In the genomic region with DNA sequence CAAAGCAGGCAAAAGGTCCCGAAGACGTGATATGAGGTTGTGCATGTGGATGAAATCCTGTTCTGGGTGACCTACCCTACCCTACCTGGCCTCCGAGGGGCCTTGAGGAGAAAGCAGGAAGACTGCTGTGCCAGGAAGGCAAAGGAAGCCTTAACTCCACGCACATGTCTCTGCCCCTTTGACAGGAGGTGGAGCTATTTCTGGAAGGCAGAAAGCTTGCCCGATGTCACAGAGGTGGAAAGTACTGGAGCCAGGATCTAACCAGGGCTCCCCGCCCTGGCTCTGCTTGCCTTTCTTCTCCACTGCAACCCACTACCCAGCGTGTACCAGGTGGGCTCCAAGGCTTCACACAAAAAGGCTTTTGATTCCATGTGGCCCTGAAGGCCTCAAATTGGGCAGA, we compare ENCODE assay signal across 20 cellular contexts.
"Had no signal": no experiment of that assay in that cellular context is flagged by ENCODE, and none has a peak within 500 bp of the region (broad histone marks: within the 10 kb centered on the region; RNA-seq: fewer than 3 reads in every experiment).

No MANE protein-coding gene starts in this region.

- H3K27ac ChIP-seq: adrenal gland, ascending aorta, colonic mucosa, esophagus muscularis mucosa, lower lobe of right lung, skin epidermis, tibial artery had no signal

- FAIRE-seq: frontal cortex, islet of Langerhans had no signal

- H3K4me1 ChIP-seq: adrenal gland, colonic mucosa had no signal

- H3K27me3 ChIP-seq: adrenal gland, ascending aorta, colonic mucosa, esophagus muscularis mucosa, tibial artery had no signal

- H3K36me3 ChIP-seq: colonic mucosa had no signal

- H3K4me3 ChIP-seq: adrenal gland, ascending aorta, colonic mucosa, esophagus muscularis mucosa, lower lobe of right lung, skin epidermis, tibial artery had no signal

- ATAC-seq: stimulated activated naive CD8-positive, alpha-beta T cell treated with anti-CD3 and anti-CD28 coated beads, Interleukin-15, amount 100 ng/mL, for 72 hours; T-helper 17 cell had no signal

- DNase-seq: activated CD4-positive, alpha-beta memory T cell treated with anti-CD3 and anti-CD28 coated beads for 36 hours; activated CD4-positive, alpha-beta T cell treated with anti-CD3 and anti-CD28 coated beads for 4 hours; activated CD4-positive, CD25-positive, alpha-beta regulatory T cell; activated CD8-positive, alpha-beta memory T cell treated with anti-CD3 and anti-CD28 coated beads, Interleukin-2, amount 10 ng/mL, durations not matched to agents 7 days and 5 days; activated gamma-delta T cell treated with Interleukin-2 at 50 U/mL for 16 hours; adrenal gland; colonic mucosa; lower lobe of right lung; naive B cell; retina; stimulated activated CD4-positive, alpha-beta T cell treated with anti-CD3 and anti-CD28 coated beads, Interleukin-1b, Interleukin-23, amount 100 ng/mL, for 48 hours; stimulated activated naive CD8-positive, alpha-beta T cell treated with anti-CD3 and anti-CD28 coated beads, Interleukin-15, amount 100 ng/mL, for 72 hours; SW 1271; T-helper 17 cell; tibial artery had no signal

- H3K9me3 ChIP-seq: adrenal gland, colonic mucosa, esophagus muscularis mucosa, lower lobe of right lung had no signal
